Comparison of ENCODE assay signal across 1 cellular context in genomic region chr12:45215419-45216296, GRCh38.
TF ChIP-seq lines count a peak whose summit lies in the region.

Gene ANO6 (plus strand): TSS chr12:45216095. CDS start chr12:45216322, 227 bp downstream.

TF ChIP-seq in HEK293, 187 proteins besides CTCF, POLR2A, EP300 and RAD21 (continued from another document and continues in another):
- TF ChIP-seq ZBTB6 (tag by site-specific recombination; IDR thresholded peaks at IDR 0.05): no peak
- peak; percentile 44; the same call in 1 of the 2 replicates for TF ChIP-seq ZBTB7A (tag by site-specific recombination; IDR thresholded peaks at IDR 0.05; ENCODE audit: low read depth)
- 0 out of 2 replicates have a peak, but pooled peaks have one; percentile 47 for TF ChIP-seq MYNN (tag by site-specific recombination; IDR thresholded peaks at IDR 0.05; ENCODE audit: borderline replicate concordance)
- peak; percentile 16; the same call in 1 of the 2 replicates for TF ChIP-seq ZNF561 (tag by site-specific recombination; IDR thresholded peaks at IDR 0.05; ENCODE audit: borderline replicate concordance)
- TF ChIP-seq ZNF664 (tag by site-specific recombination; IDR thresholded peaks at IDR 0.05): peak; percentile 31; the same call in 1 of the 2 replicates
- TF ChIP-seq SETDB1 (IDR thresholded peaks at IDR 0.05; ENCODE audit: insufficient read length, low read length): no peak
- peak; percentile 91 for TF ChIP-seq SP7 (tag by site-specific recombination; IDR thresholded peaks at IDR 0.05)
- TF ChIP-seq ZNF433 (tag by site-specific recombination; IDR thresholded peaks at IDR 0.05; ENCODE audit: low read depth): no peak
- peak; percentile 98 for TF ChIP-seq HOXD13 (CRISPR knock-in tag; IDR thresholded peaks at IDR 0.05; ENCODE audit: borderline replicate concordance)
- no peak for TF ChIP-seq ZSCAN4 (tag by site-specific recombination; IDR thresholded peaks at IDR 0.05)
- TF ChIP-seq, protein P1, sequence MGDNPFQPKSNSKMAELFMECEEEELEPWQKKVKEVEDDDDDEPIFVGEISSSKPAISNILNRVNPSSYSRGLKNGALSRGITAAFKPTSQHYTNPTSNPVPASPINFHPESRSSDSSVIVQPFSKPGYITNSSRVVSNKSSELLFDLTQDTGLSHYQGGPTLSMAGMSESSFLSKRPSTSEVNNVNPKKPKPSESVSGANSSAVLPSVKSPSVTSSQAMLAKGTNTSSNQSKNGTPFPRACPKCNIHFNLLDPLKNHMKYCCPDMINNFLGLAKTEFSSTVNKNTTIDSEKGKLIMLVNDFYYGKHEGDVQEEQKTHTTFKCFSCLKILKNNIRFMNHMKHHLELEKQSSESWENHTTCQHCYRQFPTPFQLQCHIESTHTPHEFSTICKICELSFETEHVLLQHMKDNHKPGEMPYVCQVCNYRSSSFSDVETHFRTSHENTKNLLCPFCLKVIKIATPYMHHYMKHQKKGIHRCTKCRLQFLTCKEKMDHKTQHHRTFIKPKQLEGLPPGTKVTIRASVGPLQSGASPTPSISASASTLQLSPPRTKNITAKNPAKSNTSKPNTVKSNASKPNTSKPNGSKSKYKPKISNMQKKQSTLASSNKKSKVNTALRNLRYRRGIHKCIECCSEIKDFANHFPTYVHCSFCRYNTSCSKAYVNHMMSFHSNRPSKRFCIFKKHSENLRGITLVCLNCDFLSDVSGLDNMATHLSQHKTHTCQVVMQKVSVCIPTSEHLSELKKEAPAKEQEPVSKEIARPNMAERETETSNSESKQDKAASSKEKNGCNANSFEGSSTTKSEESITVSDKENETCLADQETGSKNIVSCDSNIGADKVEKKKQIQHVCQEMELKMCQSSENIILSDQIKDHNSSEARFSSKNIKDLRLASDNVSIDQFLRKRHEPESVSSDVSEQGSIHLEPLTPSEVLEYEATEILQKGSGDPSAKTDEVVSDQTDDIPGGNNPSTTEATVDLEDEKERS (tag by site-specific recombination; IDR thresholded peaks at IDR 0.05): no peak
- TF ChIP-seq ZSCAN30 (tag by site-specific recombination; IDR thresholded peaks at IDR 0.05): peak; percentile 42; the same call in 1 of the 2 replicates
- peak; percentile 85; the same call in 1 of the 2 replicates for TF ChIP-seq ZNF324 (tag by site-specific recombination; IDR thresholded peaks at IDR 0.05)
- TF ChIP-seq, protein P2, sequence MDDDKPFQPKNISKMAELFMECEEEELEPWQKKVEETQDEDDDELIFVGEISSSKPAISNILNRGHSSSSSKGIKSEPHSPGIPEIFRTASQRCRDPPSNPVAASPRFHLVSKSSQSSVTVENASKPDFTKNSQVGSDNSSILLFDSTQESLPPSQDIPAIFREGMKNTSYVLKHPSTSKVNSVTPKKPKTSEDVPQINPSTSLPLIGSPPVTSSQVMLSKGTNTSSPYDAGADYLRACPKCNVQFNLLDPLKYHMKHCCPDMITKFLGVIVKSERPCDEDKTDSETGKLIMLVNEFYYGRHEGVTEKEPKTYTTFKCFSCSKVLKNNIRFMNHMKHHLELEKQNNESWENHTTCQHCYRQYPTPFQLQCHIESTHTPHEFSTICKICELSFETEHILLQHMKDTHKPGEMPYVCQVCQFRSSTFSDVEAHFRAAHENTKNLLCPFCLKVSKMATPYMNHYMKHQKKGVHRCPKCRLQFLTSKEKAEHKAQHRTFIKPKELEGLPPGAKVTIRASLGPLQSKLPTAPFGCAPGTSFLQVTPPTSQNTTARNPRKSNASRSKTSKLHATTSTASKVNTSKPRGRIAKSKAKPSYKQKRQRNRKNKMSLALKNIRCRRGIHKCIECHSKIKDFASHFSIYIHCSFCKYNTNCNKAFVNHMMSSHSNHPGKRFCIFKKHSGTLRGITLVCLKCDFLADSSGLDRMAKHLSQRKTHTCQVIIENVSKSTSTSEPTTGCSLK (tag by site-specific recombination; IDR thresholded peaks at IDR 0.05): no peak
- no peak for TF ChIP-seq ZNF114 (tag by site-specific recombination; IDR thresholded peaks at IDR 0.05)
- TF ChIP-seq ZNF624 (tag by site-specific recombination; IDR thresholded peaks at IDR 0.05): no peak
- TF ChIP-seq ZNF423 (tag by site-specific recombination; IDR thresholded peaks at IDR 0.05): no peak; the same call in 1 of the 2 replicates
- no peak for TF ChIP-seq ZNF670 (tag by site-specific recombination; IDR thresholded peaks at IDR 0.05; ENCODE audit: low read depth)
- peak; percentile 75 for TF ChIP-seq ZNF610 (tag by site-specific recombination; IDR thresholded peaks at IDR 0.05; ENCODE audit: borderline replicate concordance)
- peak; percentile 88 for TF ChIP-seq KLF17 (tag by site-specific recombination; IDR thresholded peaks at IDR 0.05)
- TF ChIP-seq ZNF791 (tag by site-specific recombination; IDR thresholded peaks at IDR 0.05): no peak
- no peak for TF ChIP-seq ZNF16 (tag by site-specific recombination; IDR thresholded peaks at IDR 0.05; ENCODE audit: low read depth)
- TF ChIP-seq ZNF747 (tag by site-specific recombination; IDR thresholded peaks at IDR 0.05): no peak
- TF ChIP-seq OVOL3 (tag by site-specific recombination; IDR thresholded peaks at IDR 0.05): no peak
- no peak; the same call in 1 of the 2 replicates for TF ChIP-seq ZNF10 (tag by site-specific recombination; IDR thresholded peaks at IDR 0.05)
- TF ChIP-seq ZNF112 (tag by site-specific recombination; IDR thresholded peaks at IDR 0.05): no peak
- no peak for TF ChIP-seq ZNF140 (tag by site-specific recombination; IDR thresholded peaks at IDR 0.05)
- no peak for TF ChIP-seq ZNF311 (tag by site-specific recombination; IDR thresholded peaks at IDR 0.05; ENCODE audit: borderline replicate concordance)
- TF ChIP-seq, protein P3, sequence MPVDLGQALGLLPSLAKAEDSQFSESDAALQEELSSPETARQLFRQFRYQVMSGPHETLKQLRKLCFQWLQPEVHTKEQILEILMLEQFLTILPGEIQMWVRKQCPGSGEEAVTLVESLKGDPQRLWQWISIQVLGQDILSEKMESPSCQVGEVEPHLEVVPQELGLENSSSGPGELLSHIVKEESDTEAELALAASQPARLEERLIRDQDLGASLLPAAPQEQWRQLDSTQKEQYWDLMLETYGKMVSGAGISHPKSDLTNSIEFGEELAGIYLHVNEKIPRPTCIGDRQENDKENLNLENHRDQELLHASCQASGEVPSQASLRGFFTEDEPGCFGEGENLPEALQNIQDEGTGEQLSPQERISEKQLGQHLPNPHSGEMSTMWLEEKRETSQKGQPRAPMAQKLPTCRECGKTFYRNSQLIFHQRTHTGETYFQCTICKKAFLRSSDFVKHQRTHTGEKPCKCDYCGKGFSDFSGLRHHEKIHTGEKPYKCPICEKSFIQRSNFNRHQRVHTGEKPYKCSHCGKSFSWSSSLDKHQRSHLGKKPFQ (tag by site-specific recombination; IDR thresholded peaks at IDR 0.05): peak; percentile 23; the same call in 1 of the 2 replicates
- 0 out of 2 replicates have a peak, but pooled peaks have one; percentile 33 for TF ChIP-seq ZNF701 (tag by site-specific recombination; IDR thresholded peaks at IDR 0.05)
- TF ChIP-seq ZNF341 (tag by site-specific recombination; IDR thresholded peaks at IDR 0.05; ENCODE audit: low read depth): peak; percentile 87
- no peak for TF ChIP-seq ZNF214 (tag by site-specific recombination; IDR thresholded peaks at IDR 0.05; ENCODE audit: borderline replicate concordance)
- no peak for TF ChIP-seq ZNF221 (tag by site-specific recombination; IDR thresholded peaks at IDR 0.05; ENCODE audit: borderline replicate concordance)
- TF ChIP-seq, protein P4, sequence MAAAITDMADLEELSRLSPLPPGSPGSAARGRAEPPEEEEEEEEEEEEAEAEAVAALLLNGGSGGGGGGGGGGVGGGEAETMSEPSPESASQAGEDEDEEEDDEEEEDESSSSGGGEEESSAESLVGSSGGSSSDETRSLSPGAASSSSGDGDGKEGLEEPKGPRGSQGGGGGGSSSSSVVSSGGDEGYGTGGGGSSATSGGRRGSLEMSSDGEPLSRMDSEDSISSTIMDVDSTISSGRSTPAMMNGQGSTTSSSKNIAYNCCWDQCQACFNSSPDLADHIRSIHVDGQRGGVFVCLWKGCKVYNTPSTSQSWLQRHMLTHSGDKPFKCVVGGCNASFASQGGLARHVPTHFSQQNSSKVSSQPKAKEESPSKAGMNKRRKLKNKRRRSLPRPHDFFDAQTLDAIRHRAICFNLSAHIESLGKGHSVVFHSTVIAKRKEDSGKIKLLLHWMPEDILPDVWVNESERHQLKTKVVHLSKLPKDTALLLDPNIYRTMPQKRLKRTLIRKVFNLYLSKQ (tag by site-specific recombination; IDR thresholded peaks at IDR 0.05; ENCODE audit: borderline replicate concordance): no peak
- TF ChIP-seq, protein P5, sequence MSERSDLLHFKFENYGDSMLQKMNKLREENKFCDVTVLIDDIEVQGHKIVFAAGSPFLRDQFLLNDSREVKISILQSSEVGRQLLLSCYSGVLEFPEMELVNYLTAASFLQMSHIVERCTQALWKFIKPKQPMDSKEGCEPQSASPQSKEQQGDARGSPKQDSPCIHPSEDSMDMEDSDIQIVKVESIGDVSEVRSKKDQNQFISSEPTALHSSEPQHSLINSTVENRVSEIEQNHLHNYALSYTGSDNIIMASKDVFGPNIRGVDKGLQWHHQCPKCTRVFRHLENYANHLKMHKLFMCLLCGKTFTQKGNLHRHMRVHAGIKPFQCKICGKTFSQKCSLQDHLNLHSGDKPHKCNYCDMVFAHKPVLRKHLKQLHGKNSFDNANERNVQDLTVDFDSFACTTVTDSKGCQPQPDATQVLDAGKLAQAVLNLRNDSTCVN (tag by site-specific recombination; optimal IDR thresholded peaks at IDR 0.05): peak; percentile 82
- TF ChIP-seq, protein P6, sequence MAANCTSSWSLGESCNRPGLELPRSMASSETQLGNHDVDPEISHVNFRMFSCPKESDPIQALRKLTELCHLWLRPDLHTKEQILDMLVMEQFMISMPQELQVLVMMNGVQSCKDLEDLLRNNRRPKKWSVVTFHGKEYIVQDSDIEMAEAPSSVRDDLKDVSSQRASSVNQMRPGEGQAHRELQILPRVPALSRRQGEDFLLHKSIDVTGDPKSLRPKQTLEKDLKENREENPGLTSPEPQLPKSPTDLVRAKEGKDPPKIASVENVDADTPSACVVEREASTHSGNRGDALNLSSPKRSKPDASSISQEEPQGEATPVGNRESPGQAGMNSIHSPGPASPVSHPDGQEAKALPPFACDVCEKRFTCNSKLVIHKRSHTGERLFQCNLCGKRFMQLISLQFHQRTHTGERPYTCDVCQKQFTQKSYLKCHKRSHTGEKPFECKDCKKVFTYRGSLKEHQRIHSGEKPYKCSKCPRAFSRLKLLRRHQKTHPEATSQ (tag by site-specific recombination; IDR thresholded peaks at IDR 0.05): peak; percentile 18; the same call in 1 of the 2 replicates
- TF ChIP-seq ZNF335 (tag by site-specific recombination; conservative IDR thresholded peaks at IDR 0.05): peak; percentile 68; the same call in 1 of the 2 replicates
- TF ChIP-seq SCRT1 (tag by site-specific recombination; IDR thresholded peaks at IDR 0.05; ENCODE audit: borderline replicate concordance): 0 out of 2 replicates have a peak, but pooled peaks have one; percentile 11
- TF ChIP-seq YY1 (tag by site-specific recombination; IDR thresholded peaks at IDR 0.05): no peak; the same call in 1 of the 2 replicates
- TF ChIP-seq FEZF1 (tag by site-specific recombination; IDR thresholded peaks at IDR 0.05): peak; percentile 39; the same call in 1 of the 2 replicates
- peak; percentile 37; the same call in 1 of the 2 replicates for TF ChIP-seq ZNF391 (tag by site-specific recombination; IDR thresholded peaks at IDR 0.05; ENCODE audit: borderline replicate concordance, low read depth)
- peak; percentile 76 for TF ChIP-seq ZNF660 (tag by site-specific recombination; IDR thresholded peaks at IDR 0.05)
- no peak for TF ChIP-seq ZNF404 (tag by site-specific recombination; IDR thresholded peaks at IDR 0.05)
- TF ChIP-seq ZNF585B (tag by site-specific recombination; IDR thresholded peaks at IDR 0.05): no peak
- TF ChIP-seq, protein P7, sequence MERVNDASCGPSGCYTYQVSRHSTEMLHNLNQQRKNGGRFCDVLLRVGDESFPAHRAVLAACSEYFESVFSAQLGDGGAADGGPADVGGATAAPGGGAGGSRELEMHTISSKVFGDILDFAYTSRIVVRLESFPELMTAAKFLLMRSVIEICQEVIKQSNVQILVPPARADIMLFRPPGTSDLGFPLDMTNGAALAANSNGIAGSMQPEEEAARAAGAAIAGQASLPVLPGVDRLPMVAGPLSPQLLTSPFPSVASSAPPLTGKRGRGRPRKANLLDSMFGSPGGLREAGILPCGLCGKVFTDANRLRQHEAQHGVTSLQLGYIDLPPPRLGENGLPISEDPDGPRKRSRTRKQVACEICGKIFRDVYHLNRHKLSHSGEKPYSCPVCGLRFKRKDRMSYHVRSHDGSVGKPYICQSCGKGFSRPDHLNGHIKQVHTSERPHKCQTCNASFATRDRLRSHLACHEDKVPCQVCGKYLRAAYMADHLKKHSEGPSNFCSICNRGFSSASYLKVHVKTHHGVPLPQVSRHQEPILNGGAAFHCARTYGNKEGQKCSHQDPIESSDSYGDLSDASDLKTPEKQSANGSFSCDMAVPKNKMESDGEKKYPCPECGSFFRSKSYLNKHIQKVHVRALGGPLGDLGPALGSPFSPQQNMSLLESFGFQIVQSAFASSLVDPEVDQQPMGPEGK (tag by site-specific recombination; IDR thresholded peaks at IDR 0.05): peak; percentile 86
- no peak for TF ChIP-seq GFI1B (tag by site-specific recombination; IDR thresholded peaks at IDR 0.05)
- TF ChIP-seq ZNF394 (tag by site-specific recombination; IDR thresholded peaks at IDR 0.05; ENCODE audit: borderline replicate concordance): peak; percentile 80
- TF ChIP-seq TRIM28 (IDR thresholded peaks at IDR 0.05; ENCODE audit: borderline replicate concordance, low read length): peak; percentile 84
- TF ChIP-seq ZSCAN16 (tag by site-specific recombination; IDR thresholded peaks at IDR 0.05): 0 out of 2 replicates have a peak, but pooled peaks have one; percentile 50
